In genomic region chr1:91165033-91165654, GRCh38 we compare ENCODE assay signal across 8 cellular contexts.
DNase-seq lines count a peak whose midpoint lies in the region; ATAC-seq and TF ChIP-seq lines count a peak whose summit lies in the region.

No MANE protein-coding gene starts in this region.

- no peak overlapping the region for H3K27ac ChIP-seq in OCI-LY1 (ENCODE audit: low read depth, low read length, poor library complexity, severe bottlenecking)

- H3K4me1 ChIP-seq in OCI-LY1 (ENCODE audit: insufficient read depth, low read length, severe bottlenecking): no peaks in the 10 kb centered on the region

- peaks cover 29% of the 10 kb centered on the region for H3K27me3 Mint-ChIP-seq in nephron (ENCODE audit: low read depth)

- H3K9me3 ChIP-seq in OCI-LY1 (ENCODE audit: low read length): no peaks in the 10 kb centered on the region

- H3K9me3 Mint-ChIP-seq in nephron: no peaks in the 10 kb centered on the region

- H2AFZ ChIP-seq in OCI-LY1 (ENCODE audit: low read length): no peak overlapping the region

- TF ChIP-seq CTCF in OCI-LY1 (IDR thresholded peaks at IDR 0.05; ENCODE audit: low read length) (peak; percentile 91), nephron (IDR thresholded peaks at IDR 0.05; ENCODE audit: unreplicated experiment in 3 of 3) (peak; percentile 89 to 94 (median 91))

- H3K27ac Mint-ChIP-seq in nephron: no peak overlapping the region

- peaks cover 6% of the 10 kb centered on the region for H3K4me1 Mint-ChIP-seq in nephron

- no peaks in the 10 kb centered on the region for H3K9me2 ChIP-seq in OCI-LY1 (ENCODE audit: low read depth, low read length)

- no peaks in the 10 kb centered on the region for H4K20me1 ChIP-seq in OCI-LY1 (ENCODE audit: insufficient read depth, low read length)

- no peaks in the 10 kb centered on the region for H3F3A ChIP-seq in OCI-LY1 (ENCODE audit: insufficient read depth, low read length)

- H3K4me2 ChIP-seq in OCI-LY1 (ENCODE audit: low read length): no peak overlapping the region

- H3K27me3 ChIP-seq in OCI-LY1 (ENCODE audit: insufficient read depth, low read length): no peaks in the 10 kb centered on the region

- DNase-seq in DMS153 treated with DMSO at 0.1 percent for 48 hours (lab: John Stamatoyannopoulos, UW; ENCODE audit: unreplicated experiment): peak; percentile 41
- DNase-seq in HPDE6-E6E7 (ENCODE audit: extremely low spot score): peak; percentile 73
- DNase-seq in activated T-cell treated with anti-CD3 and anti-CD28 coated beads for 4 hours: peak; percentile 50
- DNase-seq in fibroblast of gingiva (ENCODE audit: low read depth): peak; percentile 29
- DNase-seq in stimulated activated naive CD4-positive, alpha-beta T cell treated with Interleukin-2 at 50 U/mL for 16 hours (lab: John Stamatoyannopoulos, UW): peak; percentile 49

- ATAC-seq in GM21390 (IDR thresholded peaks at IDR 0.05; ENCODE audit: unreplicated experiment): peak; percentile 95

- H3K79me2 ChIP-seq in OCI-LY1 (ENCODE audit: insufficient read depth, low read length): no peaks in the 10 kb centered on the region

- no peaks in the 10 kb centered on the region for H3K36me3 Mint-ChIP-seq in nephron (ENCODE audit: low read depth)

- no peak overlapping the region for H3K9ac ChIP-seq in OCI-LY1 (ENCODE audit: low read length)

- no peak overlapping the region for H3K4me3 ChIP-seq in OCI-LY1 (ENCODE audit: low read depth, low read length, poor library complexity, severe bottlenecking)

- no peaks in the 10 kb centered on the region for H3K36me3 ChIP-seq in OCI-LY1 (ENCODE audit: insufficient read depth, low read length)

- no peak overlapping the region for H3K4me3 Mint-ChIP-seq in nephron
